ENCODE assay signal across 8 cellular contexts in genomic region chr4:42656736-42656985, GRCh38. TPM values are rescaled to one million over a fixed set of nuclear protein-coding genes. Genes with fewer than 3 reads are reported as not detected.
DNase-seq lines count a peak whose midpoint lies in the region; ATAC-seq and TF ChIP-seq lines count a peak whose summit lies in the region.

No MANE protein-coding gene starts in this region.

- H3K4me3 Mint-ChIP-seq in dendritic cell treated with granulocyte-macrophage colony-stimulating factor and Interleukin-4, amounts not matched to agents 40 ng/mL and 50 ng/mL, for 4 days: peak overlapping the region; percentile 96
- peak overlapping the region; percentile 91 to 93 (median 92) for H3K4me3 Mint-ChIP-seq in nephron

- intact Hi-C loops in dendritic cell treated with granulocyte-macrophage colony-stimulating factor and Interleukin-4, amounts not matched to agents 40 ng/mL and 50 ng/mL, for 4 days (cut with micrococcal nuclease): loop anchor here (10.0 kb wide), 1 partner anchor 722 kb away; the partner anchor contains the start of gene TMEM33

- H3K27me3 ChIP-seq in BJ (ENCODE audit: control insufficient read depth, insufficient read depth, low read length): no peaks in the 10 kb centered on the region

- H3K4me3 ChIP-seq in BJ (ENCODE audit: low read depth, low read length) (peak overlapping the region; percentile 59), LNCaP clone FGC (ENCODE audit: low read depth, low read length) (peak overlapping the region; percentile 67)

- no peaks in the 10 kb centered on the region for H3K36me3 ChIP-seq in BJ (ENCODE audit: control insufficient read depth, insufficient read depth, low read length)

- TF ChIP-seq CTCF in BJ (IDR thresholded peaks at IDR 0.05; ENCODE audit: insufficient read depth, low read depth, low read length): no peak
- TF ChIP-seq CTCF in LNCaP clone FGC (IDR thresholded peaks at IDR 0.05; ENCODE audit: control insufficient read depth, extremely low read depth, insufficient read depth): no peak
- no peak for TF ChIP-seq CTCF in nephron (IDR thresholded peaks at IDR 0.05; ENCODE audit: unreplicated experiment in 3 of 3)

- no peak for ATAC-seq in GM21423 (IDR thresholded peaks at IDR 0.05; ENCODE audit: unreplicated experiment)

- CTCF ChIA-PET in BJ (lab: Yijun Ruan, JAX): interaction anchor here (0.6 to 1.2 kb wide), 3 partner anchors 14 to 22 kb away, joined by 3 to 4 read pairs (median 3); no protein-coding TSS in a partner anchor

- peak overlapping the region; percentile 100 for H3K27ac Mint-ChIP-seq in dendritic cell treated with granulocyte-macrophage colony-stimulating factor and Interleukin-4, amounts not matched to agents 40 ng/mL and 50 ng/mL, for 4 days
- H3K27ac Mint-ChIP-seq in nephron: peak overlapping the region in 2 of 3 experiments; percentile 56 to 85

- H3K9me3 Mint-ChIP-seq in dendritic cell treated with granulocyte-macrophage colony-stimulating factor and Interleukin-4, amounts not matched to agents 40 ng/mL and 50 ng/mL, for 4 days: peaks cover 16% of the 10 kb centered on the region
- peaks cover 9% of the 10 kb centered on the region for H3K9me3 Mint-ChIP-seq in nephron

- peaks cover 26% of the 10 kb centered on the region for H3K36me3 Mint-ChIP-seq in dendritic cell treated with granulocyte-macrophage colony-stimulating factor and Interleukin-4, amounts not matched to agents 40 ng/mL and 50 ng/mL, for 4 days (ENCODE audit: low read depth)
- peaks cover 14% of the 10 kb centered on the region for H3K36me3 Mint-ChIP-seq in nephron (ENCODE audit: low read depth)

- H3K4me1 Mint-ChIP-seq in dendritic cell treated with granulocyte-macrophage colony-stimulating factor and Interleukin-4, amounts not matched to agents 40 ng/mL and 50 ng/mL, for 4 days (ENCODE audit: low read depth): peaks cover 48% of the 10 kb centered on the region
- peaks cover 31% of the 10 kb centered on the region for H3K4me1 Mint-ChIP-seq in nephron

- no peaks in the 10 kb centered on the region for H3K27me3 Mint-ChIP-seq in dendritic cell treated with granulocyte-macrophage colony-stimulating factor and Interleukin-4, amounts not matched to agents 40 ng/mL and 50 ng/mL, for 4 days
- peaks cover 15% of the 10 kb centered on the region for H3K27me3 Mint-ChIP-seq in nephron (ENCODE audit: low read depth)

- POLR2A ChIA-PET in BJ (lab: Charles Lee): interaction anchor here (0.6 kb wide), 2 partner anchors 47 to 331 kb away, joined by 3 to 6 read pairs; no protein-coding TSS in a partner anchor

- no peak for DNase-seq in BJ (ENCODE audit: low read depth)
- DNase-seq in LNCaP clone FGC (ENCODE audit: low read depth): no peak
- no peak for DNase-seq in hippocampal formation (lab: John Stamatoyannopoulos, UW)
- no peak for DNase-seq in amniotic stem cell (lab: John Stamatoyannopoulos, UW)
- DNase-seq in NCI-H2196 (lab: John Stamatoyannopoulos, UW; ENCODE audit: unreplicated experiment): no peak

RNA-seq across cellular contexts. Expression of gene ATP8A1, which starts 0.2 kb away (rescaled TPM):
- polyA plus RNA-seq in BJ (2011; rRNA removed): 0.02 and 0.37 TPM in 2 replicates
- polyA minus RNA-seq in BJ (2011; rRNA and poly(A)+ RNA removed): 0.05 and 0.14 TPM in 2 replicates
